In the genomic region with DNA sequence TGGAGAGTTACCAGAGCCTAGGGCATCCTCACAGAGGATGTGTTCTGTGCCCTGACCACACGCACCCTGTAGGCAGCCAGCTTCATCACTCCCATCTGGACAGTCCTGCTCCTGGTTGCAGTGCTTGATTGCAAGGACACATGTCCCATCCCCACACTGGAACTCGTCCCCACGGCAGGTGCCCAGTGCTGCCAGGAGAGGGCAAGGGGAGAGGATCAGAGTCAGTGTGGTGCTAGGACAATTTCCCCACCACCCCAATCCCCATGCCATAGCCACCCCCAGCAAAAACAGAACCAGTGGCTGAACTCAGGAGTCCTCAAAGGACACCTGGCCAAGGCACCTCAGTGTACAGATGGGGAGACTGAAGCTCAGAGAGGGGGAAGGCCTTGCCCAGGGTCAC, we compare ENCODE assay signal across 29 cellular contexts.
"Had no signal": no experiment of that assay in that cellular context is flagged by ENCODE, and none has a peak within 500 bp of the region (broad histone marks: within the 10 kb centered on the region; RNA-seq: fewer than 3 reads in every experiment).

No MANE protein-coding gene starts in this region.

- H3K4me1 Mint-ChIP-seq: activated CD4-positive, alpha-beta T cell treated with anti-CD3 and anti-CD28 coated beads for 36 hours; activated CD8-positive, alpha-beta memory T cell treated with anti-CD3 and anti-CD28 coated beads, Interleukin-2, amount 10 ng/mL, durations not matched to agents 7 days and 5 days; activated naive CD4-positive, alpha-beta T cell treated with anti-CD3 and anti-CD28 coated beads, Interleukin-2, amount 10 ng/mL, durations not matched to agents 7 days and 5 days had no signal

- H3K4me3 Mint-ChIP-seq: activated CD4-positive, alpha-beta memory T cell treated with anti-CD3 and anti-CD28 coated beads for 36 hours; activated CD4-positive, alpha-beta T cell treated with anti-CD3 and anti-CD28 coated beads for 36 hours; activated CD4-positive, alpha-beta T cell treated with anti-CD3 and anti-CD28 coated beads, Interleukin-2, amount 10 ng/mL, durations not matched to agents 24 days and 14 days; activated CD8-positive, alpha-beta memory T cell treated with anti-CD3 and anti-CD28 coated beads, Interleukin-2, amount 10 ng/mL, durations not matched to agents 7 days and 5 days; activated CD8-positive, alpha-beta T cell treated with anti-CD3 and anti-CD28 coated beads, Interleukin-2, amount 10 ng/mL, durations not matched to agents 7 days and 5 days; activated naive CD4-positive, alpha-beta T cell treated with anti-CD3 and anti-CD28 coated beads, Interleukin-2, amount 10 ng/mL, durations not matched to agents 7 days and 5 days; activated naive CD8-positive, alpha-beta T cell treated with anti-CD3 and anti-CD28 coated beads, Interleukin-2, amount 10 ng/mL, durations not matched to agents 7 days and 5 days; activated T-helper 1 cell treated with anti-CD3 and anti-CD28 coated beads, Interleukin-12 subunit alpha, Interleukin-12 subunit beta, Interleukin-2, Interleukin-4 antibody, amounts not matched to agents 30 ng/mL and 10 ng/mL and 1 ng/mL, durations not matched to agents 14 hours and 24 hours and 36 hours; brain; T-helper 17 cell; T-helper 2 cell treated with Interferon-gamma antibody and Interleukin-4, amounts not matched to agents 5 μg/mL and 100 μg/mL, for 36 hours had no signal

- DNase-seq: activated CD4-positive, alpha-beta memory T cell treated with anti-CD3 and anti-CD28 coated beads for 36 hours; activated CD4-positive, alpha-beta T cell treated with anti-CD3 and anti-CD28 coated beads for 36 hours; activated CD4-positive, alpha-beta T cell treated with anti-CD3 and anti-CD28 coated beads, Interleukin-2, amount 10 ng/mL, durations not matched to agents 24 days and 14 days; activated CD4-positive, CD25-positive, alpha-beta regulatory T cell; activated CD4-positive, CD25-positive, alpha-beta regulatory T cell treated with anti-CD3 and anti-CD28 coated beads, Interleukin-2, amount 50 U/mL, for 72 hours; activated CD8-positive, alpha-beta memory T cell treated with anti-CD3 and anti-CD28 coated beads, Interleukin-2, amount 10 ng/mL, durations not matched to agents 7 days and 5 days; activated CD8-positive, alpha-beta memory T cell treated with anti-CD3 and anti-CD28 coated beads, Interleukin-2, amount 50 U/mL, for 4 hours; activated CD8-positive, alpha-beta T cell treated with anti-CD3 and anti-CD28 coated beads, Interleukin-2, amount 10 ng/mL, durations not matched to agents 7 days and 5 days; activated effector memory CD4-positive, alpha-beta T cell treated with anti-CD3 and anti-CD28 coated beads, Interleukin-2, amount 50 U/mL, for 16 hours; activated naive CD4-positive, alpha-beta T cell treated with anti-CD3 and anti-CD28 coated beads, Interleukin-2, amount 10 ng/mL, durations not matched to agents 7 days and 5 days; activated naive CD8-positive, alpha-beta T cell treated with anti-CD3 and anti-CD28 coated beads, Interleukin-2, amount 10 ng/mL, durations not matched to agents 7 days and 5 days; activated T-cell treated with anti-CD3 and anti-CD28 coated beads, Interleukin-2, amount 50 U/mL, for 1 hour; activated T-cell treated with anti-CD3 and anti-CD28 coated beads, Interleukin-2, amount 50 U/mL, for 48 hours; caudate nucleus; colonic mucosa; effector CD8-positive, alpha-beta T cell; esophagus squamous epithelium; foreskin melanocyte; head of caudate nucleus; T-helper 1 cell; T-helper 17 cell; T1000; WERI-Rb-1 had no signal

- ATAC-seq: activated CD4-positive, alpha-beta T cell treated with anti-CD3 and anti-CD28 coated beads for 36 hours; activated CD8-positive, alpha-beta memory T cell treated with anti-CD3 and anti-CD28 coated beads, Interleukin-2, amount 10 ng/mL, durations not matched to agents 7 days and 5 days; activated CD8-positive, alpha-beta T cell treated with anti-CD3 and anti-CD28 coated beads, Interleukin-2, amount 10 ng/mL, durations not matched to agents 7 days and 5 days; activated naive CD4-positive, alpha-beta T cell treated with anti-CD3 and anti-CD28 coated beads, Interleukin-2, amount 50 U/mL, for 72 hours; gastroesophageal sphincter; T-helper 17 cell had no signal

- H3K27me3 Mint-ChIP-seq: activated CD4-positive, alpha-beta memory T cell treated with anti-CD3 and anti-CD28 coated beads for 36 hours; activated CD4-positive, alpha-beta T cell treated with anti-CD3 and anti-CD28 coated beads for 36 hours; activated CD4-positive, alpha-beta T cell treated with anti-CD3 and anti-CD28 coated beads, Interleukin-2, amount 10 ng/mL, durations not matched to agents 24 days and 14 days; activated CD8-positive, alpha-beta memory T cell treated with anti-CD3 and anti-CD28 coated beads, Interleukin-2, amount 10 ng/mL, durations not matched to agents 7 days and 5 days; activated naive CD4-positive, alpha-beta T cell treated with anti-CD3 and anti-CD28 coated beads, Interleukin-2, amount 10 ng/mL, durations not matched to agents 7 days and 5 days; activated naive CD8-positive, alpha-beta T cell treated with anti-CD3 and anti-CD28 coated beads, Interleukin-2, amount 10 ng/mL, durations not matched to agents 7 days and 5 days; brain; T-helper 17 cell had no signal

- H3K9me3 Mint-ChIP-seq: activated CD4-positive, alpha-beta memory T cell treated with anti-CD3 and anti-CD28 coated beads for 36 hours; activated CD4-positive, alpha-beta T cell treated with anti-CD3 and anti-CD28 coated beads, Interleukin-2, amount 10 ng/mL, durations not matched to agents 24 days and 14 days; activated naive CD4-positive, alpha-beta T cell treated with anti-CD3 and anti-CD28 coated beads, Interleukin-2, amount 10 ng/mL, durations not matched to agents 7 days and 5 days; activated naive CD4-positive, alpha-beta T cell treated with anti-CD3 and anti-CD28 coated beads, Interleukin-2, amount 50 U/mL, for 72 hours; activated naive CD8-positive, alpha-beta T cell treated with anti-CD3 and anti-CD28 coated beads, Interleukin-2, amount 10 ng/mL, durations not matched to agents 7 days and 5 days; activated T-helper 1 cell treated with anti-CD3 and anti-CD28 coated beads, Interleukin-12 subunit alpha, Interleukin-12 subunit beta, Interleukin-2, Interleukin-4 antibody, amounts not matched to agents 30 ng/mL and 10 ng/mL and 1 ng/mL, durations not matched to agents 14 hours and 24 hours and 36 hours; activated T-helper 2 cell treated with anti-CD3 and anti-CD28 coated beads, Interferon-gamma antibody, Interleukin-2, Interleukin-4, amounts not matched to agents 10 μg/mL and 5 μg/mL and 100 μg/mL, durations not matched to agents 14 hours and 24 hours and 36 hours; brain; T-helper 2 cell treated with Interferon-gamma antibody and Interleukin-4, amounts not matched to agents 5 μg/mL and 100 μg/mL, for 36 hours had no signal

- H3K27ac Mint-ChIP-seq: activated CD4-positive, alpha-beta memory T cell treated with anti-CD3 and anti-CD28 coated beads for 36 hours; activated CD4-positive, alpha-beta T cell treated with anti-CD3 and anti-CD28 coated beads for 36 hours; activated CD4-positive, alpha-beta T cell treated with anti-CD3 and anti-CD28 coated beads, Interleukin-2, amount 10 ng/mL, durations not matched to agents 24 days and 14 days; activated CD8-positive, alpha-beta memory T cell treated with anti-CD3 and anti-CD28 coated beads, Interleukin-2, amount 10 ng/mL, durations not matched to agents 7 days and 5 days; activated naive CD4-positive, alpha-beta T cell treated with anti-CD3 and anti-CD28 coated beads, Interleukin-2, amount 10 ng/mL, durations not matched to agents 7 days and 5 days; activated naive CD4-positive, alpha-beta T cell treated with anti-CD3 and anti-CD28 coated beads, Interleukin-2, amount 50 U/mL, for 72 hours; activated naive CD8-positive, alpha-beta T cell treated with anti-CD3 and anti-CD28 coated beads, Interleukin-2, amount 10 ng/mL, durations not matched to agents 7 days and 5 days; activated T-helper 2 cell treated with anti-CD3 and anti-CD28 coated beads, Interferon-gamma antibody, Interleukin-2, Interleukin-4, amounts not matched to agents 10 μg/mL and 5 μg/mL and 100 μg/mL, durations not matched to agents 14 hours and 24 hours and 36 hours; T-helper 17 cell; T-helper 2 cell treated with Interferon-gamma antibody and Interleukin-4, amounts not matched to agents 5 μg/mL and 100 μg/mL, for 36 hours had no signal
